In genomic region chr6:10268661-10269060, GRCh38 we compare ENCODE assay signal across 28 cellular contexts.
DNase-seq lines count a peak whose midpoint lies in the region; ATAC-seq, FAIRE-seq and TF ChIP-seq lines count a peak whose summit lies in the region.
"Had no signal": no experiment of that assay in that cellular context is flagged by ENCODE, and none has a peak within 500 bp of the region (broad histone marks: within the 10 kb centered on the region; RNA-seq: fewer than 3 reads in every experiment).

No MANE protein-coding gene starts in this region.

- BruUV-seq in K562 (replicated peaks; lab: Mats Ljungman, UMichigan) (no TSS peak), mammary epithelial cell (replicated peaks; lab: Mats Ljungman, UMichigan) (no TSS peak)

- in situ Hi-C loops in K562 (cut with MboI), result no loop called here
- in situ Hi-C loops in mammary epithelial cell (cut with MboI; ENCODE audit: low sequenced_read_pairs in 2 of 2), result no loop called here

- CTCF ChIA-PET in K562 (lab: Yijun Ruan, JAX; ENCODE audit: low intra/inter-chr PET ratio), result no interaction called here
- CTCF ChIA-PET in mammary epithelial cell (lab: Charles Lee; ENCODE audit: low non-redundant PET), result no interaction called here

- H3K27ac ChIP-seq in K562 (ENCODE audit: extremely low read depth, low read depth, low read length) (no peak overlapping the region), mammary epithelial cell (ENCODE audit: insufficient read depth, low read depth, low read length) (no peak overlapping the region), thyroid gland (no peak overlapping the region)
- H3K27ac ChIP-seq: BLaER1 treated with 17β-estradiol and CSF1 and Interleukin-3, amounts not matched to agents 10 nM and 100 nM; GM23248; lower lobe of right lung; skin epidermis; upper lobe of right lung had no signal

- no peak for FAIRE-seq in K562 (lab: Jason Lieb, UNC)
- FAIRE-seq: A549, HTR-8/SVneo had no signal

- no peak for TF ChIP-seq EP300 in K562 (IDR thresholded peaks at IDR 0.05; ENCODE audit: low read length)

- dilution Hi-C loops in mammary epithelial cell (cut with HindIII; ENCODE audit: low sequenced_read_pairs), result loop anchor here (5.0 kb wide), 1 partner anchor 71 kb away; no protein-coding TSS in a partner anchor

- POLR2A ChIA-PET in K562 (lab: Yijun Ruan, JAX), result interaction anchor here (0.9 kb wide), 1 partner anchor 35 kb away, joined by 4 read pairs; no protein-coding TSS in a partner anchor

- no peak for TF ChIP-seq POLR2A in K562 (conservative IDR thresholded peaks at IDR 0.05)
- TF ChIP-seq POLR2A in thyroid gland (IDR thresholded peaks at IDR 0.05), result no peak

- no peak overlapping the region for H3K4me3 ChIP-seq in K562
- H3K4me3 ChIP-seq in mammary epithelial cell (replicated peaks in 1 of 3; ENCODE audit: insufficient read depth in 1 of 3, low read depth in 2 of 3, low read length in 3 of 3), result no peak overlapping the region
- no peak overlapping the region for H3K4me3 ChIP-seq in thyroid gland (replicated peaks in 1 of 3)
- H3K4me3 ChIP-seq in MG63, result no peak overlapping the region
- H3K4me3 ChIP-seq: A549; BLaER1 treated with 17β-estradiol and CSF1 and Interleukin-3, amounts not matched to agents 10 nM and 100 nM; GM23248; lower lobe of right lung; skin epidermis; upper lobe of right lung had no signal

- H3K4me2 ChIP-seq in K562 (ENCODE audit: insufficient read depth, low read length) (no peak overlapping the region), mammary epithelial cell (ENCODE audit: insufficient read depth, low read depth, low read length) (no peak overlapping the region)
- H3K4me2 ChIP-seq: A549; BLaER1 treated with 17β-estradiol and CSF1 and Interleukin-3, amounts not matched to agents 10 nM and 100 nM had no signal

- H3K9me3 ChIP-seq in K562 (replicated peaks; ENCODE audit: control insufficient read depth, insufficient read depth, low read depth, low read length), result no peaks in the 10 kb centered on the region
- no peaks in the 10 kb centered on the region for H3K9me3 ChIP-seq in mammary epithelial cell (replicated peaks; ENCODE audit: insufficient read depth, low read length)
- H3K9me3 ChIP-seq in thyroid gland, result no peaks in the 10 kb centered on the region
- peaks cover 4% of the 10 kb centered on the region; the same call in 1 of the 2 replicates for H3K9me3 ChIP-seq in MG63
- H3K9me3 ChIP-seq: A549; BLaER1 treated with 17β-estradiol and CSF1 and Interleukin-3, amounts not matched to agents 10 nM and 100 nM; lower lobe of right lung; upper lobe of right lung had no signal

- H3K79me2 ChIP-seq in K562 (ENCODE audit: control insufficient read depth, insufficient read depth, low read length), result no peaks in the 10 kb centered on the region
- H3K79me2 ChIP-seq in mammary epithelial cell (ENCODE audit: insufficient read depth, low read length), result no peaks in the 10 kb centered on the region

- no peaks in the 10 kb centered on the region for H3K9me1 ChIP-seq in K562 (ENCODE audit: control insufficient read depth, insufficient read depth, low read length)

- H3K9ac ChIP-seq in K562 (ENCODE audit: insufficient read depth in 1 of 2, low read depth in 2 of 2, low read length in 2 of 2) (no peak overlapping the region; a peak in 1 of 4 replicates), mammary epithelial cell (ENCODE audit: insufficient read depth, low read length) (no peak overlapping the region)
- H3K9ac ChIP-seq: BLaER1 treated with 17β-estradiol and CSF1 and Interleukin-3, amounts not matched to agents 10 nM and 100 nM; GM23248 had no signal

- TF ChIP-seq CTCF in K562 (IDR thresholded peaks at IDR 0.05 in 2 of 3, conservative IDR thresholded peaks at IDR 0.05 in 1 of 3; ENCODE audit: insufficient read depth in 2 of 3, low read depth in 1 of 3, low read length in 3 of 3) (no peak), mammary epithelial cell (conservative IDR thresholded peaks at IDR 0.05 in 1 of 2, IDR thresholded peaks at IDR 0.05 in 1 of 2; ENCODE audit: extremely low read depth in 1 of 2, insufficient read depth in 1 of 2, low read depth in 1 of 2, low read length in 2 of 2) (no peak), thyroid gland (IDR thresholded peaks at IDR 0.05) (no peak)

- H3K36me3 ChIP-seq in K562 (ENCODE audit: control insufficient read depth, insufficient read depth, low read length) (no peaks in the 10 kb centered on the region), mammary epithelial cell (ENCODE audit: insufficient read depth, low read length) (no peaks in the 10 kb centered on the region), thyroid gland (no peaks in the 10 kb centered on the region), MG63 (no peaks in the 10 kb centered on the region)
- H3K36me3 ChIP-seq: BLaER1 treated with 17β-estradiol and CSF1 and Interleukin-3, amounts not matched to agents 10 nM and 100 nM; lower lobe of right lung; upper lobe of right lung had no signal

- intact Hi-C loops in K562 (cut with micrococcal nuclease), result no loop called here
- intact Hi-C loops in mammary epithelial cell (cut with micrococcal nuclease), result no loop called here
- intact Hi-C loops in thyroid gland (cut with DNase I), result no loop called here

- no peak for ATAC-seq in K562
- ATAC-seq: A549; lower lobe of right lung; stimulated activated naive CD8-positive, alpha-beta T cell treated with anti-CD3 and anti-CD28 coated beads, Interleukin-15, amount 100 ng/mL, for 72 hours; upper lobe of right lung had no signal

- H4K20me1 ChIP-seq in K562 (replicated peaks; ENCODE audit: control insufficient read depth, insufficient read depth, low read length) (no peaks in the 10 kb centered on the region), mammary epithelial cell (ENCODE audit: insufficient read depth, low read length) (no peaks in the 10 kb centered on the region)
- H4K20me1 ChIP-seq: BLaER1 treated with 17β-estradiol and CSF1 and Interleukin-3, amounts not matched to agents 10 nM and 100 nM had no signal

- H3K4me1 ChIP-seq in K562 (replicated peaks in 1 of 2; ENCODE audit: control insufficient read depth in 2 of 2, insufficient read depth in 2 of 2, low read length in 2 of 2), result no peaks in the 10 kb centered on the region
- H3K4me1 ChIP-seq in mammary epithelial cell (ENCODE audit: insufficient read depth, low read length), result peaks cover 19% of the 10 kb centered on the region
- no peaks in the 10 kb centered on the region for H3K4me1 ChIP-seq in thyroid gland
- H3K4me1 ChIP-seq: BLaER1 treated with 17β-estradiol and CSF1 and Interleukin-3, amounts not matched to agents 10 nM and 100 nM; lower lobe of right lung; upper lobe of right lung had no signal

- H3K27me3 ChIP-seq in K562 (ENCODE audit: control insufficient read depth in 2 of 2, insufficient read depth in 2 of 2, low read length in 2 of 2), result no peaks in the 10 kb centered on the region; a peak in 1 of 5 replicates
- H3K27me3 ChIP-seq in mammary epithelial cell (ENCODE audit: insufficient read depth, low read length), result no peaks in the 10 kb centered on the region
- no peaks in the 10 kb centered on the region for H3K27me3 ChIP-seq in thyroid gland
- H3K27me3 ChIP-seq in MG63, result no peaks in the 10 kb centered on the region
- H3K27me3 ChIP-seq: BLaER1 treated with 17β-estradiol and CSF1 and Interleukin-3, amounts not matched to agents 10 nM and 100 nM had no signal

- no peak for TF ChIP-seq RAD21 in K562 (CRISPR knock-in tag; conservative IDR thresholded peaks at IDR 0.05 in 1 of 2, IDR thresholded peaks at IDR 0.05 in 1 of 2)

- 14% methylated on average over 9 of the region's 9 CpGs for WGBS in K562 (ENCODE audit: insufficient coverage, low coverage, missing lambda C conversion rate)
- 80% methylated on average over 9 of the region's 9 CpGs for WGBS in mammary epithelial cell (ENCODE audit: low coverage, missing lambda C conversion rate)
- 40 to 41% methylated on average over 9 of the region's 9 CpGs for WGBS in thyroid gland, 2 donors

- DNase-seq in NCI-H748 (lab: John Stamatoyannopoulos, UW; ENCODE audit: unreplicated experiment) (peak; percentile 28), NCI-H748 treated with DMSO at 0.1 percent for 48 hours (lab: John Stamatoyannopoulos, UW) (no peak), K562 (ENCODE audit: extremely low read depth in 1 of 4, low spot score in 3 of 4) (no peak), left kidney (ENCODE audit: low read depth, low spot score) (peak; percentile 82), mammary epithelial cell (no peak), thyroid gland (no peak), MG63 (no peak), DMS53 (lab: John Stamatoyannopoulos, UW) (no peak)
- DNase-seq: activated CD4-positive, alpha-beta T cell treated with anti-CD3 and anti-CD28 coated beads, Interleukin-2, amount 50 U/mL, for 1 hour; activated CD8-positive, alpha-beta memory T cell treated with anti-CD3 and anti-CD28 coated beads, Interleukin-2, amount 50 U/mL, for 48 hours; activated effector memory CD4-positive, alpha-beta T cell treated with anti-CD3 and anti-CD28 coated beads, Interleukin-2, amount 50 U/mL, for 16 hours; Calu3; central memory CD4-positive, alpha-beta T cell; effector memory CD4-positive, alpha-beta T cell; GM23248; lower lobe of right lung; naive B cell; NCI-H1694 treated with DMSO at 0.1 percent for 48 hours; NCI-H510A; SHP77; stimulated activated CD4-positive, alpha-beta T cell treated with anti-CD3 and anti-CD28 coated beads, Interleukin-2, amount 100 ng/mL, for 48 hours; stimulated activated naive CD8-positive, alpha-beta T cell treated with anti-CD3 and anti-CD28 coated beads, Interleukin-15, amount 100 ng/mL, for 72 hours; T-helper 1 cell; upper lobe of right lung had no signal

- H2AFZ ChIP-seq in K562 (ENCODE audit: low read depth, low read length) (peak overlapping the region; percentile 48; the same call in 1 of the 2 replicates), mammary epithelial cell (ENCODE audit: low read depth, low read length) (no peak overlapping the region)
- H2AFZ ChIP-seq: GM23248 had no signal

TF ChIP-seq in K562, 482 proteins besides CTCF, POLR2A, EP300 and RAD21 (continues in another document):
- TF ChIP-seq PKNOX1 (IDR thresholded peaks at IDR 0.05) (peak; percentile 21; the same call in 1 of the 2 replicates), NRF1 (conservative IDR thresholded peaks at IDR 0.05 in 1 of 2, IDR thresholded peaks at IDR 0.05 in 1 of 2) (0 out of 4 replicates have a peak, but pooled peaks of 1 of the 2 experiments have one; percentile 8)

Comparison
In these comparisons a context has a peak if more than half of its experiments do, and no peak if none do; other contexts are left out.
1. DNase-seq: peak in NCI-H748 (single experiment) and left kidney (single experiment); none in NCI-H748 treated with DMSO at 0.1 percent for 48 hours (single experiment), K562 (0 of 4), mammary epithelial cell (single experiment), thyroid gland (0 of 2), MG63 (single experiment) and DMS53 (single experiment).